1 cellular context compared by ENCODE assay signal in genomic region chr19:16896913-16897571, GRCh38.
A peak's percentile ranks its signal among the peaks of the same experiment; 100 is the strongest.
TF ChIP-seq lines count a peak whose summit lies in the region.

No MANE protein-coding gene starts in this region.

TF ChIP-seq in GM12878, 131 proteins besides CTCF, POLR2A, EP300 and RAD21 (continued from another document):
- TF ChIP-seq E4F1 (IDR thresholded peaks at IDR 0.05; ENCODE audit: borderline replicate concordance, partially characterized antibody), result peak; percentile 33
- peak in 1 of 2 experiments; percentile 20; a peak in 1 of 3 replicates for TF ChIP-seq EGR1 (IDR thresholded peaks at IDR 0.05; ENCODE audit: borderline replicate concordance in 1 of 2, low read depth in 2 of 2, low read length in 2 of 2)
- TF ChIP-seq POU2F2 (IDR thresholded peaks at IDR 0.05; ENCODE audit: borderline replicate concordance, low read depth, low read length), result 0 out of 3 replicates have a peak, but pooled peaks have one; percentile 14
- peak; percentile 50 for TF ChIP-seq SP1 (IDR thresholded peaks at IDR 0.05; ENCODE audit: low read depth, low read length)
- no peak for TF ChIP-seq IKZF2 (IDR thresholded peaks at IDR 0.05)
- TF ChIP-seq ZBED1 (IDR thresholded peaks at IDR 0.05; ENCODE audit: borderline replicate concordance), result no peak
- no peak for TF ChIP-seq WRNIP1 (IDR thresholded peaks at IDR 0.05; ENCODE audit: borderline replicate concordance, low read depth, low read length)
